ENCODE assay signal across 2 cellular contexts in genomic region chrX:120213438-120214265, GRCh38.
TF ChIP-seq lines count a peak whose summit lies in the region.

No MANE protein-coding gene starts in this region.

TF ChIP-seq in GM23338, 12 proteins besides CTCF, POLR2A, EP300 and RAD21 (continued from another document):
- TF ChIP-seq POLR2AphosphoS5 (IDR thresholded peaks at IDR 0.05; ENCODE audit: low read depth) (no peak), ZNF462 (CRISPR knock-in tag; IDR thresholded peaks at IDR 0.05) (no peak), ZNF114 (CRISPR knock-in tag; IDR thresholded peaks at IDR 0.05) (no peak), NANOG (IDR thresholded peaks at IDR 0.05; ENCODE audit: borderline replicate concordance) (no peak), CREB1 (CRISPR knock-in tag; IDR thresholded peaks at IDR 0.05; ENCODE audit: low read depth) (no peak), EZH2phosphoT487 (IDR thresholded peaks at IDR 0.05; ENCODE audit: unreplicated experiment) (no peak), JUNB (IDR thresholded peaks at IDR 0.05; ENCODE audit: unreplicated experiment) (no peak), REST (IDR thresholded peaks at IDR 0.05; ENCODE audit: unreplicated experiment) (no peak), STAT1 (IDR thresholded peaks at IDR 0.05; ENCODE audit: unreplicated experiment) (no peak), ZNF331 (CRISPR knock-in tag; IDR thresholded peaks at IDR 0.05; ENCODE audit: low read depth) (no peak)

TF ChIP-seq in K562, 482 proteins besides CTCF, POLR2A, EP300 and RAD21 (continued from another document):
- TF ChIP-seq TFAP4 (CRISPR knock-in tag; IDR thresholded peaks at IDR 0.05; ENCODE audit: borderline replicate concordance) (peak; percentile 37; the same call in 1 of the 2 replicates), DEAF1 (CRISPR knock-in tag; IDR thresholded peaks at IDR 0.05) (peak; percentile 25; the same call in 1 of the 2 replicates), ZNF354B (CRISPR knock-in tag; IDR thresholded peaks at IDR 0.05) (no peak), BHLHE40 (IDR thresholded peaks at IDR 0.05; ENCODE audit: low read length) (no peak), CTCFL (IDR thresholded peaks at IDR 0.05; ENCODE audit: borderline replicate concordance, insufficient read depth, low read depth, low read length, poor library complexity, severe bottlenecking) (peak; percentile 20), CBX2 (IDR thresholded peaks at IDR 0.05; ENCODE audit: insufficient read depth, low read length, poor library complexity, severe bottlenecking) (no peak), ZNF133 (CRISPR knock-in tag; IDR thresholded peaks at IDR 0.05) (no peak), CTBP1 (IDR thresholded peaks at IDR 0.05; ENCODE audit: borderline replicate concordance) (no peak), ZBTB11 (CRISPR knock-in tag; IDR thresholded peaks at IDR 0.05) (no peak), ARID3A (IDR thresholded peaks at IDR 0.05; ENCODE audit: borderline replicate concordance, low read depth, low read length) (no peak), SMC3 (conservative IDR thresholded peaks at IDR 0.05; ENCODE audit: insufficient read depth, low read depth, low read length) (peak; percentile 58), MEF2D (tag; conservative IDR thresholded peaks at IDR 0.05; ENCODE audit: low read depth) (no peak), HNRNPLL (IDR thresholded peaks at IDR 0.05; ENCODE audit: low read depth, low read length, poor library complexity, severe bottlenecking) (no peak)
